ENCODE assay signal across 9 cellular contexts in the genomic region with DNA sequence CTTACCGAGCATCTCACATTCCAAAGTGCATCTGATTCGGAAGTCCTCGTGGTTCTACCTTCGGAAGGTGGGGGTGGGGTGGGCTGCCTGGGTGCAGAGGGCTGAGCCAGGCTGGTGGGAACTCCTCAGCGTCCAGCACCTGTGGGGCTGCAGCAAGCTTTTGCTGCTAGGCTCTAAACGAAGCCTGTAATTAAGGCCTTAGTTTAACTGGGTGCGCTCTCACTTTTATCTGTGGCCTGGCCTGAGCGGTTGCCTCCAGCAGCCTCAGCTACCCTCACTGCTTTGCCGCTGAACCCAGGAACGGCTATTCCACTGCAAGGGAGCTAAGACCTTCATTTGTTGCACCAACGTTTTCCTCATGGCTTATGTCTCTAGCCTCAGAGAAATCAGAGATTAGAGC. TPM values are rescaled to one million over a fixed set of nuclear protein-coding genes. Genes with fewer than 3 reads are reported as not detected.
DNase-seq lines count a peak whose midpoint lies in the region; ATAC-seq and TF ChIP-seq lines count a peak whose summit lies in the region.
"Had no signal": no experiment of that assay in that cellular context is flagged by ENCODE, and none has a peak within 500 bp of the region (broad histone marks: within the 10 kb centered on the region; RNA-seq: fewer than 3 reads in every experiment).

No MANE protein-coding gene starts in this region.

- peak overlapping the region; percentile 49 for H3K4me3 ChIP-seq in astrocyte of the cerebellum (ENCODE audit: low read depth, low read length)
- H3K4me3 ChIP-seq in liver (ENCODE audit: low read depth in 1 of 3, low read length in 3 of 3): peak overlapping the region; percentile 64 to 76 (median 70)
- H3K4me3 ChIP-seq in testis: peak overlapping the region; percentile 65 to 76
- no peak overlapping the region for H3K4me3 ChIP-seq in lower leg skin (ENCODE audit: low read depth, poor library complexity, severe bottlenecking)

- H3K4me1 ChIP-seq in liver (ENCODE audit: control insufficient read depth in 4 of 4, insufficient read depth in 4 of 4, low read length in 3 of 4) (peaks cover 12 to 49% (median 35%) of the 10 kb centered on the region in 4 donors), testis (peaks cover 9% of the 10 kb centered on the region)
- H3K4me1 ChIP-seq: colonic mucosa had no signal

- peak overlapping the region; percentile 13 for H3K4me3 Mint-ChIP-seq in activated CD4-positive, alpha-beta T cell treated with anti-CD3 and anti-CD28 coated beads, Interleukin-2, amount 10 ng/mL, durations not matched to agents 7 days and 5 days
- no peak overlapping the region for H3K4me3 Mint-ChIP-seq in activated CD4-positive, alpha-beta T cell treated with anti-CD3 and anti-CD28 coated beads for 36 hours

- intact Hi-C loops in activated CD4-positive, alpha-beta T cell treated with anti-CD3 and anti-CD28 coated beads for 36 hours (cut with DNase I, micrococcal nuclease): loop anchor here (1.0 to 10.0 kb wide), 8 partner anchors 250 to 1087 kb away; partner anchors contain the start of genes EHBP1 (in 1 of the 2) and OTX1 (in 1 of the 2)
- intact Hi-C loops in testis (cut with DNase I; ENCODE audit: low total_unique reads) (no loop called here), lower leg skin (cut with DNase I; ENCODE audit: low total_unique reads) (loop anchor here (5.0 kb wide), 1 partner anchor 315 kb away; no protein-coding TSS in a partner anchor)

- H3K27me3 Mint-ChIP-seq in activated CD4-positive, alpha-beta T cell treated with anti-CD3 and anti-CD28 coated beads, Interleukin-2, amount 10 ng/mL, durations not matched to agents 7 days and 5 days: peaks cover 6% of the 10 kb centered on the region
- peaks cover 4% of the 10 kb centered on the region for H3K27me3 Mint-ChIP-seq in activated CD4-positive, alpha-beta T cell treated with anti-CD3 and anti-CD28 coated beads for 36 hours

- TF ChIP-seq RAD21 in liver (IDR thresholded peaks at IDR 0.05): no peak

- H3K27me3 ChIP-seq in liver (ENCODE audit: control insufficient read depth in 4 of 4, insufficient read depth in 4 of 4, low read length in 3 of 4) (no peaks in the 10 kb centered on the region), testis (no peaks in the 10 kb centered on the region)
- H3K27me3 ChIP-seq: colonic mucosa had no signal

- H3K9me3 Mint-ChIP-seq in activated CD4-positive, alpha-beta T cell treated with anti-CD3 and anti-CD28 coated beads, Interleukin-2, amount 10 ng/mL, durations not matched to agents 7 days and 5 days: no peaks in the 10 kb centered on the region
- no peaks in the 10 kb centered on the region for H3K9me3 Mint-ChIP-seq in activated CD4-positive, alpha-beta T cell treated with anti-CD3 and anti-CD28 coated beads for 36 hours (ENCODE audit: low read depth)

- H3K27ac Mint-ChIP-seq in activated CD4-positive, alpha-beta T cell treated with anti-CD3 and anti-CD28 coated beads, Interleukin-2, amount 10 ng/mL, durations not matched to agents 7 days and 5 days: no peak overlapping the region
- H3K27ac Mint-ChIP-seq in activated CD4-positive, alpha-beta T cell treated with anti-CD3 and anti-CD28 coated beads for 36 hours: no peak overlapping the region

- no peak for ATAC-seq in activated CD4-positive, alpha-beta T cell treated with anti-CD3 and anti-CD28 coated beads for 36 hours

- peak overlapping the region; percentile 26 to 71 for H3K9ac ChIP-seq in liver (ENCODE audit: low read depth in 1 of 2, low read length in 2 of 2)

- no peak for TF ChIP-seq CTCF in astrocyte of the cerebellum (IDR thresholded peaks at IDR 0.05; ENCODE audit: low read depth, low read length, missing control alignments)
- no peak for TF ChIP-seq CTCF in liver (IDR thresholded peaks at IDR 0.05; ENCODE audit: low read depth, low read length, missing input control)
- TF ChIP-seq CTCF in testis (IDR thresholded peaks at IDR 0.05): no peak
- TF ChIP-seq CTCF in lower leg skin (IDR thresholded peaks at IDR 0.05): no peak

- no peaks in the 10 kb centered on the region for H3K4me1 Mint-ChIP-seq in activated CD4-positive, alpha-beta T cell treated with anti-CD3 and anti-CD28 coated beads, Interleukin-2, amount 10 ng/mL, durations not matched to agents 7 days and 5 days
- peaks cover 2% of the 10 kb centered on the region for H3K4me1 Mint-ChIP-seq in activated CD4-positive, alpha-beta T cell treated with anti-CD3 and anti-CD28 coated beads for 36 hours

- H3K36me3 ChIP-seq in liver (ENCODE audit: control insufficient read depth in 4 of 4, insufficient read depth in 3 of 4, low read depth in 1 of 4, low read length in 3 of 4) (no peaks in the 10 kb centered on the region), testis (ENCODE audit: low read depth, missing control alignments) (no peaks in the 10 kb centered on the region)
- H3K36me3 ChIP-seq: colonic mucosa had no signal

- POLR2A ChIA-PET in activated CD4-positive, alpha-beta T cell treated with anti-CD3 and anti-CD28 coated beads, Interleukin-2, amount 10 ng/mL, durations not matched to agents 7 days and 5 days (lab: Charles Lee): no interaction called here
- POLR2A ChIA-PET in activated CD4-positive, alpha-beta T cell treated with anti-CD3 and anti-CD28 coated beads for 36 hours (lab: Charles Lee): interaction anchor here (0.5 kb wide), 1 partner anchor 10 kb away, joined by 4 read pairs; no protein-coding TSS in a partner anchor

- CTCF ChIA-PET in activated CD4-positive, alpha-beta T cell treated with anti-CD3 and anti-CD28 coated beads, Interleukin-2, amount 10 ng/mL, durations not matched to agents 7 days and 5 days (lab: Charles Lee): interaction anchor here (0.6 to 2.3 kb wide), 9 partner anchors 10 to 1421 kb away, joined by 3 to 16 read pairs (median 3); no protein-coding TSS in a partner anchor
- CTCF ChIA-PET in activated CD4-positive, alpha-beta T cell treated with anti-CD3 and anti-CD28 coated beads for 36 hours (lab: Charles Lee): interaction anchor here (0.6 to 4.7 kb wide), 23 partner anchors 9 to 1131 kb away, joined by 3 to 69 read pairs (median 4); partner anchors contain the start of genes TMEM17 and WDPCP

- DNase-seq in activated CD4-positive, alpha-beta T cell treated with anti-CD3 and anti-CD28 coated beads, Interleukin-2, amount 10 ng/mL, durations not matched to agents 7 days and 5 days: no peak
- DNase-seq in activated CD4-positive, alpha-beta T cell treated with anti-CD3 and anti-CD28 coated beads for 36 hours: no peak
- DNase-seq in astrocyte of the cerebellum (ENCODE audit: low read depth): no peak
- no peak for DNase-seq in testis
- no peak for DNase-seq in kidney tubule cell (ENCODE audit: low spot score)
- no peak for DNase-seq in lower leg skin (ENCODE audit: low spot score in 2 of 2)
- no peak for DNase-seq in NCI-H1048 (lab: John Stamatoyannopoulos, UW)

- WGBS in liver: 42% methylated on average over 11 of the region's 11 CpGs
- WGBS in testis, 2 donors: 31 to 43% methylated on average over 10 to 11 of the region's 11 CpGs
- WGBS in lower leg skin, 2 donors: 55 to 56% methylated on average over 10 to 11 of the region's 11 CpGs

- TF ChIP-seq POLR2A in testis (IDR thresholded peaks at IDR 0.05) (no peak), lower leg skin (IDR thresholded peaks at IDR 0.05) (no peak)

- no peaks in the 10 kb centered on the region for H3K9me3 ChIP-seq in liver (ENCODE audit: control insufficient read depth in 4 of 4, low read length in 3 of 4)
- H3K9me3 ChIP-seq in testis: no peaks in the 10 kb centered on the region
- H3K9me3 ChIP-seq: colonic mucosa had no signal

- in situ Hi-C loops in astrocyte of the cerebellum (cut with HindIII; ENCODE audit: low sequenced_read_pairs): loop anchor here (5.0 kb wide), 1 partner anchor 45 kb away; no protein-coding TSS in a partner anchor

- peak overlapping the region; percentile 83 to 87 for H3K27ac ChIP-seq in liver (ENCODE audit: low read depth in 1 of 2, low read length in 2 of 2)
- peak overlapping the region; percentile 21 to 73 for H3K27ac ChIP-seq in testis
- H3K27ac ChIP-seq: colonic mucosa had no signal

- no peaks in the 10 kb centered on the region for H3K36me3 Mint-ChIP-seq in activated CD4-positive, alpha-beta T cell treated with anti-CD3 and anti-CD28 coated beads, Interleukin-2, amount 10 ng/mL, durations not matched to agents 7 days and 5 days (ENCODE audit: low read depth)
- no peaks in the 10 kb centered on the region for H3K36me3 Mint-ChIP-seq in activated CD4-positive, alpha-beta T cell treated with anti-CD3 and anti-CD28 coated beads for 36 hours (ENCODE audit: low read depth)

TF ChIP-seq in liver, 16 proteins besides CTCF, POLR2A, EP300 and RAD21:
- TF ChIP-seq ZBTB33 (IDR thresholded peaks at IDR 0.05): no peak
- no peak for TF ChIP-seq FOXA2 (IDR thresholded peaks at IDR 0.05)
- TF ChIP-seq RXRA (IDR thresholded peaks at IDR 0.05): peak in 1 of 2 donors; percentile 2

RNA-seq across cellular contexts. Expression of gene TMEM17, which starts 48.4 kb away (rescaled TPM):
- total RNA-seq in activated CD4-positive, alpha-beta T cell treated with anti-CD3 and anti-CD28 coated beads, Interleukin-2, amount 10 ng/mL, durations not matched to agents 7 days and 5 days: not detected
- under 1 TPM; 0.18 to 0.25 TPM for total RNA-seq in activated CD4-positive, alpha-beta T cell treated with anti-CD3 and anti-CD28 coated beads for 36 hours
- total RNA-seq in liver: 1 to 10 TPM in 1 of 2 donors, under 1 TPM in 1; 0.70 to 1.9 TPM
- polyA plus RNA-seq in liver: 1 to 10 TPM in 1 of 2 donors, under 1 TPM in 1; 0.73 to 1.8 TPM
- total RNA-seq in testis: 1 to 10 TPM; 6.6 to 6.7 TPM
- 7.8 TPM for polyA plus RNA-seq in testis (ENCODE audit: insufficient read depth, low read depth, low replicate concordance)
- total RNA-seq in lower leg skin: 1 to 10 TPM in 3 of 4 donors, under 1 TPM in 1; 0.80 to 8.6 (median 1.9) TPM
